Comparison of ENCODE assay signal across 21 cellular contexts in the genomic region with DNA sequence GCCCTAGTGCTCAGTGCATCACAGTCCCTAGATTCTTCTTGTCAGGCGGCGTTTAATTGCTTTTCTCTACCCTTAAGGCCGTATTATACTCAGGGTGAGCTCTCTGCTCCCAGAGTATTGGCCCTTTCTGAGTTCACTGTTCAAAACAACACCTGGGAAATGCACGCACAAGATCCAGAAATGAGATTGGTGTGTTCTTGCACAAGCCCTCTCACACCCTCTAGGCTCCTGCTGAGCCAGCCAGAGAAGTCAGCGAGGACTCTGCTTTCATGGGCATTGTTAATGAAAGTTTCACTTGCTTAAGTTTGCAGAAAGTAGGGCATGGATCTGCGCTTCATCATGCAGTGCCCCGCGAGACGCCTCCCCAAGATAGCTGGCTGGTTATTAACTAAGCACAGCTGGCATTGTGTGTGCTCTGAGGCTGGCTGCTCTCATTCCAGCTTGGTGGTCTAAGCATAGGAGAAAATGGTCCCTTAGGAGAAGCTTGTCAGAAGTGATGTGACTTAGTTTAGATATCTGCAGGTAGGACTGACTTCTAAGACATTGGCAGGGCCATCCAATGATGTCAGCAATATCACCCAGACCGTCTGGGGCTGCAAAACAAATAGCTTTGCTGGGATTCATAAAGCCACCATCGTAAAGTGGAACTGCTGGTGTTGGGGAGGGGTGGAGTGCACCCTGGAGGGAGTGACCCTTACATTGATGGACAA. TPM values are rescaled to one million over a fixed set of nuclear protein-coding genes. Genes with fewer than 3 reads are reported as not detected.
DNase-seq lines count a peak whose midpoint lies in the region; ATAC-seq and TF ChIP-seq lines count a peak whose summit lies in the region.
"Had no signal": no experiment of that assay in that cellular context is flagged by ENCODE, and none has a peak within 500 bp of the region (broad histone marks: within the 10 kb centered on the region; RNA-seq: fewer than 3 reads in every experiment).

No MANE protein-coding gene starts in this region.

- peaks cover 61% of the 10 kb centered on the region for H3K36me3 Mint-ChIP-seq in activated CD8-positive, alpha-beta T cell treated with anti-CD3 and anti-CD28 coated beads, Interleukin-2, amount 10 ng/mL, durations not matched to agents 7 days and 5 days (ENCODE audit: low read depth)
- H3K36me3 Mint-ChIP-seq in activated CD8-positive, alpha-beta T cell treated with anti-CD3 and anti-CD28 coated beads for 36 hours (ENCODE audit: low read depth), result peaks cover 55% of the 10 kb centered on the region
- no peaks in the 10 kb centered on the region for H3K36me3 Mint-ChIP-seq in osteocyte (ENCODE audit: unreplicated experiment)

- POLR2A ChIA-PET in activated CD8-positive, alpha-beta T cell treated with anti-CD3 and anti-CD28 coated beads, Interleukin-2, amount 10 ng/mL, durations not matched to agents 7 days and 5 days (lab: Charles Lee), result no interaction called here
- POLR2A ChIA-PET in activated CD8-positive, alpha-beta T cell treated with anti-CD3 and anti-CD28 coated beads for 36 hours (lab: Charles Lee), result no interaction called here

- CTCF ChIA-PET in activated CD8-positive, alpha-beta T cell treated with anti-CD3 and anti-CD28 coated beads, Interleukin-2, amount 10 ng/mL, durations not matched to agents 7 days and 5 days (lab: Charles Lee), result no interaction called here
- CTCF ChIA-PET in activated CD8-positive, alpha-beta T cell treated with anti-CD3 and anti-CD28 coated beads for 36 hours (lab: Charles Lee), result no interaction called here

- TF ChIP-seq CTCF in activated CD8-positive, alpha-beta T cell treated with anti-CD3 and anti-CD28 coated beads for 36 hours (IDR thresholded peaks at IDR 0.05), result no peak
- TF ChIP-seq CTCF in osteocyte (IDR thresholded peaks at IDR 0.05), result no peak

- intact Hi-C loops in activated CD8-positive, alpha-beta T cell treated with anti-CD3 and anti-CD28 coated beads for 36 hours (cut with micrococcal nuclease), result no loop called here

- no peaks in the 10 kb centered on the region for H3K27me3 Mint-ChIP-seq in activated CD8-positive, alpha-beta T cell treated with anti-CD3 and anti-CD28 coated beads, Interleukin-2, amount 10 ng/mL, durations not matched to agents 7 days and 5 days (ENCODE audit: low read depth)
- no peaks in the 10 kb centered on the region for H3K27me3 Mint-ChIP-seq in activated CD8-positive, alpha-beta T cell treated with anti-CD3 and anti-CD28 coated beads for 36 hours
- peaks cover 8% of the 10 kb centered on the region for H3K27me3 Mint-ChIP-seq in osteocyte (ENCODE audit: unreplicated experiment)
- H3K27me3 Mint-ChIP-seq: B cell had no signal

- no peak overlapping the region for H3K4me3 Mint-ChIP-seq in activated CD8-positive, alpha-beta T cell treated with anti-CD3 and anti-CD28 coated beads, Interleukin-2, amount 10 ng/mL, durations not matched to agents 7 days and 5 days
- H3K4me3 Mint-ChIP-seq in activated CD8-positive, alpha-beta T cell treated with anti-CD3 and anti-CD28 coated beads for 36 hours, result no peak overlapping the region
- H3K4me3 Mint-ChIP-seq in osteocyte (ENCODE audit: unreplicated experiment), result no peak overlapping the region
- H3K4me3 Mint-ChIP-seq: B cell; CD8-positive, alpha-beta T cell had no signal

- peaks cover 9% of the 10 kb centered on the region for H3K9me3 Mint-ChIP-seq in activated CD8-positive, alpha-beta T cell treated with anti-CD3 and anti-CD28 coated beads, Interleukin-2, amount 10 ng/mL, durations not matched to agents 7 days and 5 days (ENCODE audit: insufficient read depth)
- peaks cover 9% of the 10 kb centered on the region for H3K9me3 Mint-ChIP-seq in activated CD8-positive, alpha-beta T cell treated with anti-CD3 and anti-CD28 coated beads for 36 hours
- H3K9me3 Mint-ChIP-seq in osteocyte (ENCODE audit: unreplicated experiment), result no peaks in the 10 kb centered on the region

- no peak overlapping the region for H3K27ac Mint-ChIP-seq in activated CD8-positive, alpha-beta T cell treated with anti-CD3 and anti-CD28 coated beads, Interleukin-2, amount 10 ng/mL, durations not matched to agents 7 days and 5 days
- H3K27ac Mint-ChIP-seq in activated CD8-positive, alpha-beta T cell treated with anti-CD3 and anti-CD28 coated beads for 36 hours, result no peak overlapping the region
- H3K27ac Mint-ChIP-seq in osteocyte (ENCODE audit: unreplicated experiment), result no peak overlapping the region
- H3K27ac Mint-ChIP-seq: B cell; CD8-positive, alpha-beta T cell had no signal

- H3K4me1 Mint-ChIP-seq in activated CD8-positive, alpha-beta T cell treated with anti-CD3 and anti-CD28 coated beads, Interleukin-2, amount 10 ng/mL, durations not matched to agents 7 days and 5 days (ENCODE audit: low read depth), result peaks cover 26% of the 10 kb centered on the region
- H3K4me1 Mint-ChIP-seq in activated CD8-positive, alpha-beta T cell treated with anti-CD3 and anti-CD28 coated beads for 36 hours (ENCODE audit: low read depth), result peaks cover 25% of the 10 kb centered on the region
- H3K4me1 Mint-ChIP-seq in osteocyte (ENCODE audit: unreplicated experiment), result no peaks in the 10 kb centered on the region

- no peak for ATAC-seq in activated CD8-positive, alpha-beta T cell treated with anti-CD3 and anti-CD28 coated beads, Interleukin-2, amount 10 ng/mL, durations not matched to agents 7 days and 5 days
- no peak for ATAC-seq in activated CD8-positive, alpha-beta T cell treated with anti-CD3 and anti-CD28 coated beads for 36 hours
- ATAC-seq: CD8-positive, alpha-beta T cell; HepG2 had no signal

- peak; percentile 6 for DNase-seq in activated CD8-positive, alpha-beta T cell treated with anti-CD3 and anti-CD28 coated beads, Interleukin-2, amount 10 ng/mL, durations not matched to agents 7 days and 5 days
- DNase-seq in activated CD8-positive, alpha-beta T cell treated with anti-CD3 and anti-CD28 coated beads for 36 hours, result no peak
- peak; percentile 51 for DNase-seq in islet precursor cell
- peak; percentile 56 for DNase-seq in osteocyte (ENCODE audit: extremely low spot score, unreplicated experiment)
- no peak for DNase-seq in NCI-H774 (lab: John Stamatoyannopoulos, UW)
- no peak for DNase-seq in activated T-cell treated with anti-CD3 and anti-CD28 coated beads for 4 hours
- DNase-seq in AG20443 (ENCODE audit: low spot score), result no peak
- no peak for DNase-seq in medulla oblongata (ENCODE audit: extremely low spot score)
- DNase-seq: Calu3, DMS53, GOT3, KBM-7, NCI-H1105 treated with DMSO at 0.1 percent for 48 hours, NCI-H2081 treated with DMSO at 0.1 percent for 48 hours, NCI-H510A, NCI-H82, OCI-M1, Right ventricle myocardium superior had no signal

RNA-seq across cellular contexts. Expression of a gene that starts 28.7 kb away (rescaled TPM):
- 10 to 100 TPM; 38.5 to 40.1 TPM for total RNA-seq in activated CD8-positive, alpha-beta T cell treated with anti-CD3 and anti-CD28 coated beads, Interleukin-2, amount 10 ng/mL, durations not matched to agents 7 days and 5 days
- total RNA-seq in activated CD8-positive, alpha-beta T cell treated with anti-CD3 and anti-CD28 coated beads for 36 hours, result 10 to 100 TPM; 21.2 to 24.7 TPM
- total RNA-seq in osteocyte, result 0.08 and 0.13 TPM in 2 replicates

Comparison
In these comparisons a context has a peak if more than half of its experiments do, and no peak if none do; other contexts are left out.
1. DNase-seq: peak in activated CD8-positive, alpha-beta T cell treated with anti-CD3 and anti-CD28 coated beads, Interleukin-2, amount 10 ng/mL, durations not matched to agents 7 days and 5 days (single experiment), islet precursor cell (single experiment) and osteocyte (single experiment); none in activated CD8-positive, alpha-beta T cell treated with anti-CD3 and anti-CD28 coated beads for 36 hours (single experiment), NCI-H774 (single experiment), activated T-cell treated with anti-CD3 and anti-CD28 coated beads for 4 hours (single experiment), AG20443 (single experiment) and medulla oblongata (single experiment).
2. RNA of a gene that starts 28.7 kb away (total RNA-seq): 38.5 to 40.1 TPM in activated CD8-positive, alpha-beta T cell treated with anti-CD3 and anti-CD28 coated beads, Interleukin-2, amount 10 ng/mL, durations not matched to agents 7 days and 5 days and 21.2 to 24.7 TPM in activated CD8-positive, alpha-beta T cell treated with anti-CD3 and anti-CD28 coated beads for 36 hours; 0.08 to 0.13 TPM in osteocyte; every median in the first group is over 10 times any median in the second.